Comparison of ENCODE assay signal across 10 cellular contexts in the genomic region with DNA sequence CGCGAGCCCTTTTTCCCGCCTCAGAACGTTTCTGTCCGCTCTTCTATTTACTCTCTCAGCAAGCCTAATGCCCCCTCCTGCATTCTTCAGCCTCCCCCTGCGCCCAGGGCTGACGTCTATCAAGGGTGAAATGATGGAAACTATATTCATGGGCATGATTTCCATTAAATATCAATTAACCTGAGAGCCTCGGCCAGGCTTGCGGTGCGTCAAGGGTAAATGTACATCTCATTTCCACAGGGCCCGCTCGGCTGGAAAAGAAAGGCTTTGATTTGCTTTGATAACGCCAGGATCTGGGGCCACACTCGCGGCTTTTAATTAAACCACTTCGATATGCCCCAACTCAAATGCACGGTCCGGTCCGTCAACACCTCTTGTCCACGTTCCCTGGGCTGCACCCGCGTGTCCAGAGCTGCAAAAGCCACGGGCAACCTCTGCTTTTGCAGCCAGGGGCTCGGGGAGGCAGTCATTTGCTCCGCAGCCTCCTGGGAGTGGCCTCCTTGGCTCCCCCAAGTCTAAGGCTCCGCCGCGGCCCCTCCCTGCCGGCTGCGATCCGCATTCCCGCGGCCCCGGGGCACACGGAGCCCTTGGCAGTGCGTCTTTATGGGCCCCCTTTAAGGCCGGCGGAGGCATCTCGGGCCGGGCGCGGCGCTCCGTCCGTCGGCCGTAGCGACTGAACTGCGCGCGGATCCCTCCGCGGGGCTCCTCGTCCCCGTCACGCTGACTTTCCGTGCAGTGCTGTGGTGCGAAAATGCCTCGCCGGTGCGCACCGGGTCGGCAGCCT. TPM values are rescaled to one million over a fixed set of nuclear protein-coding genes. Genes with fewer than 3 reads are reported as not detected.
DNase-seq lines count a peak whose midpoint lies in the region; ATAC-seq, FAIRE-seq and TF ChIP-seq lines count a peak whose summit lies in the region.
"Had no signal": no experiment of that assay in that cellular context is flagged by ENCODE, and none has a peak within 500 bp of the region (broad histone marks: within the 10 kb centered on the region; RNA-seq: fewer than 3 reads in every experiment).

A gene (plus strand): TSS at position 693 of the 784 bp plus-strand sequence. CDS start 662 bp downstream, outside the sequence.

- intact Hi-C loops in vagina (cut with DNase I), result loop anchor here (5.0 to 10.0 kb wide), 2 partner anchors 508 to 1016 kb away; no protein-coding TSS in a partner anchor

- H3K9ac ChIP-seq in mucosa of rectum (ENCODE audit: low read depth in 1 of 2, low read length in 2 of 2), result peak within 1 kb of the TSS; percentile 47 to 59

- peak within 1 kb of the TSS; percentile 72 to 74 for H3K27ac ChIP-seq in mucosa of rectum (ENCODE audit: low read depth in 2 of 2, low read length in 2 of 2)
- peak within 1 kb of the TSS; percentile 83 for H3K27ac ChIP-seq in vagina
- H3K27ac ChIP-seq: C4-2B had no signal

- no peak for FAIRE-seq in GM19239 (lab: Jason Lieb, UNC)

- TF ChIP-seq CTCF in vagina (IDR thresholded peaks at IDR 0.05), result no peak

- H3K4me3 ChIP-seq in mucosa of rectum (ENCODE audit: low read length in 2 of 2) (peak within 1 kb of the TSS; percentile 61 to 67), vagina (peak within 1 kb of the TSS; percentile 46 to 58)

- peak in 1 of 2 donors; percentile 21 for TF ChIP-seq POLR2A in vagina (IDR thresholded peaks at IDR 0.05)

- H3K9me3 ChIP-seq in mucosa of rectum (ENCODE audit: control insufficient read depth in 2 of 2, low read length in 2 of 2), result no peaks in the 10 kb centered on the region
- H3K9me3 ChIP-seq in vagina, result no peaks in the 10 kb centered on the region

- H3K27me3 ChIP-seq in mucosa of rectum (ENCODE audit: control insufficient read depth in 2 of 2, insufficient read depth in 2 of 2, low read length in 2 of 2) (peaks cover 20 to 27% of the 10 kb centered on the region in 2 donors), vagina (peaks cover 5% of the 10 kb centered on the region)

- DNase-seq in NCI-H1105 (lab: John Stamatoyannopoulos, UW) (peak; percentile 84), NCI-H1105 treated with DMSO at 0.1 percent for 48 hours (lab: John Stamatoyannopoulos, UW) (no peak), NCI-H82 (lab: John Stamatoyannopoulos, UW) (peak; percentile 86), ecto neural progenitor cell (ENCODE audit: low spot score) (peak; percentile 77), vagina (ENCODE audit: extremely low spot score in 2 of 2) (no peak), GM19239 (ENCODE audit: insufficient read length, low spot score) (no peak)

- no peak for ATAC-seq in HG02973 (IDR thresholded peaks at IDR 0.05; ENCODE audit: unreplicated experiment)

- H3K36me3 ChIP-seq in mucosa of rectum (ENCODE audit: control insufficient read depth in 2 of 2, insufficient read depth in 2 of 2, low read length in 2 of 2) (no peaks in the 10 kb centered on the region), vagina (no peaks in the 10 kb centered on the region)

- peaks cover 5 to 7% of the 10 kb centered on the region in 2 donors for H3K4me1 ChIP-seq in mucosa of rectum (ENCODE audit: control insufficient read depth in 2 of 2, insufficient read depth in 2 of 2, low read length in 2 of 2)
- H3K4me1 ChIP-seq in vagina, result peaks cover 17% of the 10 kb centered on the region

RNA-seq across cellular contexts. Expression of the gene that starts here (rescaled TPM):
- total RNA-seq in vagina, result 10.3 TPM
- total RNA-seq: activated CD8-positive, alpha-beta memory T cell treated with anti-CD3 and anti-CD28 coated beads for 36 hours had no signal

Comparison
In these comparisons a context has a peak if more than half of its experiments do, and no peak if none do; other contexts are left out.
1. DNase-seq: peak in NCI-H1105 (single experiment), NCI-H82 (single experiment) and ecto neural progenitor cell (single experiment); none in NCI-H1105 treated with DMSO at 0.1 percent for 48 hours (single experiment), vagina (0 of 2) and GM19239 (single experiment).